17 cellular contexts compared by ENCODE assay signal in genomic region chr2:161131074-161131680, GRCh38. TPM values are rescaled to one million over a fixed set of nuclear protein-coding genes. Genes with fewer than 3 reads are reported as not detected.
DNase-seq lines count a peak whose midpoint lies in the region; ATAC-seq and TF ChIP-seq lines count a peak whose summit lies in the region.
"Had no signal": no experiment of that assay in that cellular context is flagged by ENCODE, and none has a peak within 500 bp of the region (broad histone marks: within the 10 kb centered on the region; RNA-seq: fewer than 3 reads in every experiment).

No MANE protein-coding gene starts in this region.

- DNase-seq in DMS53 (lab: John Stamatoyannopoulos, UW), result peak; percentile 76
- no peak for DNase-seq in HCT116 (ENCODE audit: low read depth, low spot score)
- no peak for DNase-seq in Panc1 (ENCODE audit: low read depth, low spot score)
- DNase-seq in activated gamma-delta T cell (lab: John Stamatoyannopoulos, UW), result no peak
- no peak for DNase-seq in activated CD8-positive, alpha-beta memory T cell treated with anti-CD3 and anti-CD28 coated beads for 24 hours
- DNase-seq: GF-D8, GM23248, NCI-H1105, NCI-H1694, NCI-H2107, NCI-H226, NCI-H69 had no signal

- H3K9ac ChIP-seq in HCT116 (ENCODE audit: low read length), result no peak overlapping the region
- H3K9ac ChIP-seq: GM23248 had no signal

- H3K27ac ChIP-seq in HCT116 (ENCODE audit: low read depth, low read length), result peak overlapping the region; percentile 6; the same call in 1 of the 2 replicates
- H3K27ac ChIP-seq in Panc1 (ENCODE audit: low read length), result peak overlapping the region; percentile 5; the same call in 1 of the 2 replicates
- H3K27ac ChIP-seq: C4-2B, GM23248 had no signal

- no peak for TF ChIP-seq POLR2A in HCT116 (IDR thresholded peaks at IDR 0.05; ENCODE audit: borderline replicate concordance, extremely low read depth, insufficient read depth, insufficient read length)

- POLR2A ChIA-PET in HCT116 (lab: Charles Lee), result no interaction called here
- POLR2A ChIA-PET in Panc1 (lab: Charles Lee), result no interaction called here

- H3K9me3 ChIP-seq in HCT116 (ENCODE audit: control insufficient read depth in 1 of 2, insufficient read depth in 1 of 2, low read depth in 1 of 2, low read length in 2 of 2) (no peaks in the 10 kb centered on the region), Panc1 (ENCODE audit: control insufficient read depth, insufficient read depth, low read depth, low read length) (no peaks in the 10 kb centered on the region)
- H3K9me3 ChIP-seq: HAP-1 had no signal

- H3K4me1 ChIP-seq in HCT116 (ENCODE audit: control insufficient read depth in 1 of 2, insufficient read depth in 2 of 2, low read length in 2 of 2), result peaks cover 74 to 84% of the 10 kb centered on the region in 2 experiments
- peaks cover 25% of the 10 kb centered on the region for H3K4me1 ChIP-seq in Panc1 (ENCODE audit: control insufficient read depth, insufficient read depth, low read length)
- H3K4me1 ChIP-seq: HAP-1 had no signal

- peak overlapping the region; percentile 75 for H2AFZ ChIP-seq in HCT116 (ENCODE audit: low read depth, low read length, poor library complexity, severe bottlenecking)
- H2AFZ ChIP-seq: GM23248 had no signal

- RAD21 ChIA-PET in HCT116 (lab: Charles Lee; ENCODE audit: low non-redundant PET in 1 of 2, low total read pairs in 2 of 2, uncharacterized antibody in 2 of 2, unreplicated experiment in 2 of 2), result no interaction called here

- no peaks in the 10 kb centered on the region for H4K20me1 ChIP-seq in HCT116 (ENCODE audit: insufficient read depth)

- no peak for ATAC-seq in HCT116
- ATAC-seq in Panc1, result no peak
- ATAC-seq in esophagus mucosa, result peak; percentile 88
- ATAC-seq in GM19035 (IDR thresholded peaks at IDR 0.05; ENCODE audit: unreplicated experiment), result no peak
- ATAC-seq: Right ventricle myocardium inferior had no signal

- H3K4me2 ChIP-seq in HCT116 (ENCODE audit: low read length), result peak overlapping the region; percentile 0; the same call in 1 of the 2 replicates

- intact Hi-C loops in HCT116 (cut with micrococcal nuclease) (no loop called here), Panc1 (cut with micrococcal nuclease; ENCODE audit: unreplicated experiment) (no loop called here)

- no peak for TF ChIP-seq RAD21 in HCT116 (IDR thresholded peaks at IDR 0.05; ENCODE audit: low read depth)

- CTCF ChIA-PET in HCT116 (lab: Charles Lee), result no interaction called here
- CTCF ChIA-PET in Panc1 (lab: Charles Lee), result no interaction called here

- TF ChIP-seq CTCF in HCT116 (IDR thresholded peaks at IDR 0.05 in 2 of 3, conservative IDR thresholded peaks at IDR 0.05 in 1 of 3; ENCODE audit: borderline replicate concordance in 1 of 3, insufficient read depth in 1 of 3, low read depth in 2 of 3, low read length in 2 of 3), result no peak
- no peak for TF ChIP-seq CTCF in Panc1 (IDR thresholded peaks at IDR 0.05)

- no peaks in the 10 kb centered on the region for H3K9me2 ChIP-seq in HCT116 (ENCODE audit: insufficient read depth)

- H3K36me3 ChIP-seq in HCT116 (ENCODE audit: control insufficient read depth in 1 of 2, insufficient read depth in 2 of 2, low read length in 2 of 2), result no peaks in the 10 kb centered on the region
- H3K36me3 ChIP-seq in Panc1 (ENCODE audit: control insufficient read depth, insufficient read depth, low read length), result no peaks in the 10 kb centered on the region
- H3K36me3 ChIP-seq: HAP-1 had no signal

- in situ Hi-C loops in Panc1 (cut with HindIII; ENCODE audit: low pct_unique_long_range_greater_than_20kb, low sequenced_read_pairs), result no loop called here

- BruUV-seq in HCT116 (replicated peaks; lab: Mats Ljungman, UMichigan) (no TSS peak), Panc1 (replicated peaks; lab: Mats Ljungman, UMichigan) (no TSS peak)

- H3K79me2 ChIP-seq in HCT116 (ENCODE audit: insufficient read depth, low read length), result no peaks in the 10 kb centered on the region

- no peaks in the 10 kb centered on the region for H3K27me3 ChIP-seq in HCT116 (ENCODE audit: insufficient read depth, low read length)
- H3K27me3 ChIP-seq in Panc1 (ENCODE audit: control insufficient read depth, insufficient read depth, low read length), result no peaks in the 10 kb centered on the region

- H3K4me3 ChIP-seq in HCT116 (replicated peaks in 1 of 2; ENCODE audit: low read depth in 1 of 2, low read length in 2 of 2) (no peak overlapping the region), Panc1 (ENCODE audit: low read depth in 2 of 2, low read length in 2 of 2) (no peak overlapping the region)
- H3K4me3 ChIP-seq: GM23248, HAP-1 had no signal

TF ChIP-seq in HCT116, 20 proteins besides CTCF, POLR2A, EP300 and RAD21:
- TF ChIP-seq EGR1 (IDR thresholded peaks at IDR 0.05; ENCODE audit: low read depth) (no peak), CBX3 (IDR thresholded peaks at IDR 0.05; ENCODE audit: low read depth) (no peak), EZH2phosphoT487 (IDR thresholded peaks at IDR 0.05; ENCODE audit: borderline replicate concordance) (no peak), POLR2AphosphoS5 (IDR thresholded peaks at IDR 0.05; ENCODE audit: low read depth, low read length) (no peak), CEBPB (IDR thresholded peaks at IDR 0.05; ENCODE audit: low read depth) (no peak), SP1 (IDR thresholded peaks at IDR 0.05; ENCODE audit: low read depth) (no peak), REST (IDR thresholded peaks at IDR 0.05; ENCODE audit: low read depth) (no peak), EZH2 (IDR thresholded peaks at IDR 0.05) (no peak), FOSL1 (IDR thresholded peaks at IDR 0.05; ENCODE audit: low read depth) (no peak), TCF7L2 (IDR thresholded peaks at IDR 0.05; ENCODE audit: borderline replicate concordance, extremely low read depth, insufficient read depth, insufficient read length) (no peak)

RNA-seq across cellular contexts. Expression of gene TANK, which starts 29.1 kb away (rescaled TPM):
- total RNA-seq in HCT116 (2021; ENCODE audit: unreplicated experiment) (52.5 TPM), Panc1 (2021; ENCODE audit: unreplicated experiment) (36.0 TPM), esophagus mucosa (37.0 TPM)
- polyA plus RNA-seq in HCT116 (2012), result 20.7 and 34.5 TPM in 2 replicates
- 22.0 TPM for polyA plus RNA-seq in Panc1 (2012; ENCODE audit: insufficient read length)
